ENCODE assay signal across 1 cellular context in genomic region chr7:25028370-25028971, GRCh38.
TF ChIP-seq lines count a peak whose summit lies in the region.

No MANE protein-coding gene starts in this region.

TF ChIP-seq in GM23338, 12 proteins besides CTCF, POLR2A, EP300 and RAD21 (continued from another document):
- TF ChIP-seq, protein P1, sequence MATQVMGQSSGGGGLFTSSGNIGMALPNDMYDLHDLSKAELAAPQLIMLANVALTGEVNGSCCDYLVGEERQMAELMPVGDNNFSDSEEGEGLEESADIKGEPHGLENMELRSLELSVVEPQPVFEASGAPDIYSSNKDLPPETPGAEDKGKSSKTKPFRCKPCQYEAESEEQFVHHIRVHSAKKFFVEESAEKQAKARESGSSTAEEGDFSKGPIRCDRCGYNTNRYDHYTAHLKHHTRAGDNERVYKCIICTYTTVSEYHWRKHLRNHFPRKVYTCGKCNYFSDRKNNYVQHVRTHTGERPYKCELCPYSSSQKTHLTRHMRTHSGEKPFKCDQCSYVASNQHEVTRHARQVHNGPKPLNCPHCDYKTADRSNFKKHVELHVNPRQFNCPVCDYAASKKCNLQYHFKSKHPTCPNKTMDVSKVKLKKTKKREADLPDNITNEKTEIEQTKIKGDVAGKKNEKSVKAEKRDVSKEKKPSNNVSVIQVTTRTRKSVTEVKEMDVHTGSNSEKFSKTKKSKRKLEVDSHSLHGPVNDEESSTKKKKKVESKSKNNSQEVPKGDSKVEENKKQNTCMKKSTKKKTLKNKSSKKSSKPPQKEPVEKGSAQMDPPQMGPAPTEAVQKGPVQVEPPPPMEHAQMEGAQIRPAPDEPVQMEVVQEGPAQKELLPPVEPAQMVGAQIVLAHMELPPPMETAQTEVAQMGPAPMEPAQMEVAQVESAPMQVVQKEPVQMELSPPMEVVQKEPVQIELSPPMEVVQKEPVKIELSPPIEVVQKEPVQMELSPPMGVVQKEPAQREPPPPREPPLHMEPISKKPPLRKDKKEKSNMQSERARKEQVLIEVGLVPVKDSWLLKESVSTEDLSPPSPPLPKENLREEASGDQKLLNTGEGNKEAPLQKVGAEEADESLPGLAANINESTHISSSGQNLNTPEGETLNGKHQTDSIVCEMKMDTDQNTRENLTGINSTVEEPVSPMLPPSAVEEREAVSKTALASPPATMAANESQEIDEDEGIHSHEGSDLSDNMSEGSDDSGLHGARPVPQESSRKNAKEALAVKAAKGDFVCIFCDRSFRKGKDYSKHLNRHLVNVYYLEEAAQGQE (IDR thresholded peaks at IDR 0.05; ENCODE audit: unreplicated experiment), result no peak
- TF ChIP-seq EZH2 (IDR thresholded peaks at IDR 0.05; ENCODE audit: low read depth, unreplicated experiment) (no peak), STAT1 (IDR thresholded peaks at IDR 0.05; ENCODE audit: unreplicated experiment) (no peak), EZH2phosphoT487 (IDR thresholded peaks at IDR 0.05; ENCODE audit: unreplicated experiment) (no peak), ZNF462 (CRISPR knock-in tag; IDR thresholded peaks at IDR 0.05) (no peak), POLR2AphosphoS5 (IDR thresholded peaks at IDR 0.05; ENCODE audit: low read depth) (no peak), CREB1 (CRISPR knock-in tag; IDR thresholded peaks at IDR 0.05; ENCODE audit: low read depth) (no peak), ZNF331 (CRISPR knock-in tag; IDR thresholded peaks at IDR 0.05; ENCODE audit: low read depth) (no peak)
TF ChIP-seq in GM23338: peak in this region for 0.
